ENCODE assay signal across 8 cellular contexts in genomic region chr9:136848393-136849037, GRCh38. TPM values are rescaled to one million over a fixed set of nuclear protein-coding genes. Genes with fewer than 3 reads are reported as not detected.
DNase-seq lines count a peak whose midpoint lies in the region; ATAC-seq and TF ChIP-seq lines count a peak whose summit lies in the region.

No MANE protein-coding gene starts in this region.

- H3K9me2 ChIP-seq in GM23338 (ENCODE audit: insufficient read depth): no peaks in the 10 kb centered on the region

- 0 out of 2 replicates have a peak, but pooled peaks cover 3% of the 10 kb centered on the region for H4K20me1 ChIP-seq in GM23338 (replicated peaks; ENCODE audit: insufficient read depth)

- POLR2A ChIA-PET in CD4-positive, alpha-beta memory T cell (lab: Charles Lee; ENCODE audit: partially characterized antibody): interaction anchor here (0.9 to 2.0 kb wide), 6 partner anchors 12 to 148 kb away, joined by 3 to 10 read pairs (median 6); partner anchors contain the start of genes CLIC3, FBXW5 and RABL6

- peak in 3 of 5 donors; percentile 23 to 47 (median 30) for DNase-seq in CD4-positive, alpha-beta memory T cell
- peak; percentile 75 for DNase-seq in GM23338 (ENCODE audit: low spot score)
- DNase-seq in NOMO-1 treated with DMSO at 0.1 percent for 48 hours (lab: John Stamatoyannopoulos, UW; ENCODE audit: unreplicated experiment): peak; percentile 54
- no peak for DNase-seq in ascending aorta (ENCODE audit: low spot score in 2 of 2)
- peak; percentile 36 for DNase-seq in stimulated activated CD4-positive, alpha-beta T cell treated with anti-CD3 and anti-CD28 coated beads, Interleukin-12 subunit alpha, Interleukin-12 subunit beta, amount 100 ng/mL, for 4 hours
- DNase-seq in NCI-H2029 treated with DMSO at 0.1 percent for 48 hours (lab: John Stamatoyannopoulos, UW): no peak

- H3K27me3 ChIP-seq in CD4-positive, alpha-beta memory T cell (ENCODE audit: insufficient read depth, low read length): no peaks in the 10 kb centered on the region
- H3K27me3 ChIP-seq in GM23338 (ENCODE audit: insufficient read depth) (peaks cover 13% of the 10 kb centered on the region), ascending aorta (peaks cover 28% of the 10 kb centered on the region)

- H3K36me3 Mint-ChIP-seq in CD4-positive, alpha-beta memory T cell: peaks cover 0 to 10% of the 10 kb centered on the region in 2 donors
- peaks cover 2% of the 10 kb centered on the region; the same call in 2 of the 3 replicates for H3K36me3 Mint-ChIP-seq in GM23338 (ENCODE audit: low read depth)

- peaks cover 9 to 30% (median 15%) of the 10 kb centered on the region in 4 donors for H3K4me1 Mint-ChIP-seq in CD4-positive, alpha-beta memory T cell
- H3K4me1 Mint-ChIP-seq in GM23338: peaks cover 2% of the 10 kb centered on the region; the same call in 1 of the 3 replicates

- TF ChIP-seq CTCF in GM23338 (conservative IDR thresholded peaks at IDR 0.05; ENCODE audit: low read depth in 2 of 2): no peak
- TF ChIP-seq CTCF in ascending aorta (IDR thresholded peaks at IDR 0.05): no peak

- H2AFZ ChIP-seq in GM23338: no peak overlapping the region

- H3K27me3 Mint-ChIP-seq in CD4-positive, alpha-beta memory T cell: peaks cover 5 to 10% of the 10 kb centered on the region in 2 donors
- peaks cover 32% of the 10 kb centered on the region for H3K27me3 Mint-ChIP-seq in GM23338 (ENCODE audit: insufficient read depth, low read depth, poor library complexity)

- H3K4me2 ChIP-seq in GM23338: peak overlapping the region; percentile 89

- H3K4me3 Mint-ChIP-seq in CD4-positive, alpha-beta memory T cell: peak overlapping the region; percentile 79 to 94 (median 91)
- H3K4me3 Mint-ChIP-seq in GM23338: peak overlapping the region; percentile 93

- H3K9me3 Mint-ChIP-seq in CD4-positive, alpha-beta memory T cell: peaks cover 0 to 2% (median 0%) of the 10 kb centered on the region in 8 donors
- no peaks in the 10 kb centered on the region for H3K9me3 Mint-ChIP-seq in GM23338

- peak overlapping the region; percentile 47 for H3K27ac ChIP-seq in CD4-positive, alpha-beta memory T cell (ENCODE audit: low read depth, low read length)
- H3K27ac ChIP-seq in GM23338 (ENCODE audit: low read depth) (peak overlapping the region; percentile 95; the same call in 1 of the 2 replicates), ascending aorta (peak overlapping the region; percentile 93 to 95)

- ATAC-seq in GM23338 (peak; percentile 8), HG03521 (IDR thresholded peaks at IDR 0.05; ENCODE audit: unreplicated experiment) (no peak)

- H3K36me3 ChIP-seq in CD4-positive, alpha-beta memory T cell (ENCODE audit: insufficient read depth, low read length): no peaks in the 10 kb centered on the region
- no peaks in the 10 kb centered on the region; the same call in 1 of the 2 replicates for H3K36me3 ChIP-seq in GM23338 (ENCODE audit: insufficient read depth)
- H3K36me3 ChIP-seq in ascending aorta: no peaks in the 10 kb centered on the region

- intact Hi-C loops in CD4-positive, alpha-beta memory T cell (cut with micrococcal nuclease): loop anchor here (1.0 to 5.0 kb wide), 5 partner anchors 18 to 239 kb away; partner anchors contain the start of genes EDF1, FBXW5, MAN1B1 and TMEM141
- intact Hi-C loops in ascending aorta (cut with DNase I): loop anchor here (1.0 to 5.0 kb wide), 7 partner anchors 18 to 180 kb away; partner anchors contain the start of genes ABCA2, C8G, EDF1 and FBXW5

- CTCF ChIA-PET in CD4-positive, alpha-beta memory T cell (lab: Charles Lee; ENCODE audit: partially characterized antibody): interaction anchor here (1.0 to 2.1 kb wide), 2 partner anchors 33 to 187 kb away, joined by 3 to 5 read pairs; no protein-coding TSS in a partner anchor

- H3K79me2 ChIP-seq in GM23338 (replicated peaks; ENCODE audit: insufficient read depth): no peaks in the 10 kb centered on the region

- H3K4me3 ChIP-seq in CD4-positive, alpha-beta memory T cell (ENCODE audit: low read length in 2 of 2): peak overlapping the region; percentile 42 to 85
- peak overlapping the region; percentile 88 for H3K4me3 ChIP-seq in GM23338
- H3K4me3 ChIP-seq in ascending aorta: peak overlapping the region; percentile 85 to 98
- H3K4me3 ChIP-seq in iPS-18c (ENCODE audit: insufficient read depth, low read depth, low read length): peak overlapping the region; percentile 92

- no peaks in the 10 kb centered on the region for H3K9me3 ChIP-seq in CD4-positive, alpha-beta memory T cell (ENCODE audit: control insufficient read depth in 1 of 2, low read length in 2 of 2)
- no peaks in the 10 kb centered on the region for H3K9me3 ChIP-seq in ascending aorta
- peaks cover 2% of the 10 kb centered on the region for H3K9me3 ChIP-seq in iPS-18c (ENCODE audit: control insufficient read depth, insufficient read depth, low read length)

- peak overlapping the region in 4 of 7 donors; percentile 48 to 96 (median 62) for H3K27ac Mint-ChIP-seq in CD4-positive, alpha-beta memory T cell
- peak overlapping the region; percentile 96 for H3K27ac Mint-ChIP-seq in GM23338

- 0 out of 2 replicates have a peak, but pooled peaks cover 5% of the 10 kb centered on the region for H3F3A ChIP-seq in GM23338 (replicated peaks; ENCODE audit: low read depth)

- H3K4me1 ChIP-seq in CD4-positive, alpha-beta memory T cell (ENCODE audit: insufficient read depth, low read length): peaks cover 27% of the 10 kb centered on the region
- H3K4me1 ChIP-seq in GM23338 (ENCODE audit: insufficient read depth) (peaks cover 1% of the 10 kb centered on the region; the same call in 1 of the 2 replicates), ascending aorta (peaks cover 8 to 29% of the 10 kb centered on the region in 2 donors)

TF ChIP-seq in GM23338, 12 proteins besides CTCF, POLR2A, EP300 and RAD21 (continues in another document):
- TF ChIP-seq EZH2 (IDR thresholded peaks at IDR 0.05; ENCODE audit: low read depth, unreplicated experiment) (no peak), ZNF114 (CRISPR knock-in tag; IDR thresholded peaks at IDR 0.05) (no peak), NANOG (IDR thresholded peaks at IDR 0.05; ENCODE audit: borderline replicate concordance) (no peak), EZH2phosphoT487 (IDR thresholded peaks at IDR 0.05; ENCODE audit: unreplicated experiment) (no peak)

RNA-seq across cellular contexts. Expression of gene PHPT1, which starts 0.7 kb away (rescaled TPM):
- 10 to 100 TPM; 41.3 to 42.6 TPM for total RNA-seq in CD4-positive, alpha-beta memory T cell
- 10 to 100 TPM; 88.4 to 94.0 TPM for polyA plus RNA-seq in CD4-positive, alpha-beta memory T cell
- total RNA-seq in GM23338 (2014; rRNA removed; shearing (Covaris generic)): 67.1 and 86.2 TPM in 2 replicates
- 437 and 509 TPM in 2 replicates for polyA plus RNA-seq in GM23338 (2016; fragmentation: Nextera tagmentation; extraction: Ambion mirVana)
- 108 TPM for total RNA-seq in ascending aorta

RNA-seq across cellular contexts. Expression of gene MAMDC4, which starts 3.6 kb away (rescaled TPM):
- total RNA-seq in CD4-positive, alpha-beta memory T cell: 10 to 100 TPM in 1 of 2 experiments, 1 to 10 TPM in 1; 9.3 to 11.7 TPM
- not detected for polyA plus RNA-seq in CD4-positive, alpha-beta memory T cell
- 4.1 and 6.8 TPM in 2 replicates for total RNA-seq in GM23338 (2014; rRNA removed; shearing (Covaris generic))
- polyA plus RNA-seq in GM23338 (2016; fragmentation: Nextera tagmentation; extraction: Ambion mirVana): 1.7 and 2.7 TPM in 2 replicates
- 5.0 TPM for total RNA-seq in ascending aorta

RNA-seq across cellular contexts. Expression of gene AJM1, which starts 6.2 kb away (rescaled TPM):
- 1 to 10 TPM; 2.4 to 2.8 TPM for total RNA-seq in CD4-positive, alpha-beta memory T cell
- polyA plus RNA-seq in CD4-positive, alpha-beta memory T cell: under 1 TPM in 1 of 2 donors, not detected in 1; 0.05 TPM
- total RNA-seq in GM23338 (2014; rRNA removed; shearing (Covaris generic)): 0.12 and 0.49 TPM in 2 replicates
- 0.28 and 0.36 TPM in 2 replicates for polyA plus RNA-seq in GM23338 (2016; fragmentation: Nextera tagmentation; extraction: Ambion mirVana)
- 5.9 TPM for total RNA-seq in ascending aorta

RNA-seq across cellular contexts. Expression of gene EDF1, which starts 17.6 kb away (rescaled TPM):
- 100 to 1,000 TPM; 284 to 298 TPM for total RNA-seq in CD4-positive, alpha-beta memory T cell
- polyA plus RNA-seq in CD4-positive, alpha-beta memory T cell: 100 to 1,000 TPM; 273 to 357 TPM
- 273 and 326 TPM in 2 replicates for total RNA-seq in GM23338 (2014; rRNA removed; shearing (Covaris generic))
- polyA plus RNA-seq in GM23338 (2016; fragmentation: Nextera tagmentation; extraction: Ambion mirVana): 793 and 860 TPM in 2 replicates
- total RNA-seq in ascending aorta: 140 TPM

RNA-seq across cellular contexts. Expression of gene TRAF2, which starts 37.8 kb away (rescaled TPM):
- 10 to 100 TPM; 40.2 to 43.2 TPM for total RNA-seq in CD4-positive, alpha-beta memory T cell
- polyA plus RNA-seq in CD4-positive, alpha-beta memory T cell: 10 to 100 TPM; 11.1 to 25.2 TPM
- 31.5 and 39.9 TPM in 2 replicates for total RNA-seq in GM23338 (2014; rRNA removed; shearing (Covaris generic))
- polyA plus RNA-seq in GM23338 (2016; fragmentation: Nextera tagmentation; extraction: Ambion mirVana): 24.8 and 25.4 TPM in 2 replicates
- 4.4 TPM for total RNA-seq in ascending aorta

Comparison
In these comparisons a context has a peak if more than half of its experiments do, and no peak if none do; other contexts are left out.
1. DNase-seq: peak in CD4-positive, alpha-beta memory T cell (3 of 5), GM23338 (single experiment), NOMO-1 treated with DMSO at 0.1 percent for 48 hours (single experiment) and stimulated activated CD4-positive, alpha-beta T cell treated with anti-CD3 and anti-CD28 coated beads, Interleukin-12 subunit alpha, Interleukin-12 subunit beta, amount 100 ng/mL, for 4 hours (single experiment); none in ascending aorta (0 of 2) and NCI-H2029 treated with DMSO at 0.1 percent for 48 hours (single experiment).
2. Peak in every context shown above with its lines, with median percentiles within 50 percentile points of each other: H3K27ac ChIP-seq and H3K4me3 ChIP-seq.